In genomic region chr10:78972947-78973900, GRCh38 we compare ENCODE assay signal across 8 cellular contexts.
DNase-seq lines count a peak whose midpoint lies in the region; ATAC-seq and TF ChIP-seq lines count a peak whose summit lies in the region.

No MANE protein-coding gene starts in this region.

- ATAC-seq in GM18505 (IDR thresholded peaks at IDR 0.05; ENCODE audit: unreplicated experiment) (peak; percentile 80), HG02943 (IDR thresholded peaks at IDR 0.05; ENCODE audit: low read depth, unreplicated experiment) (peak; percentile 85)

- TF ChIP-seq CTCF in uterus (IDR thresholded peaks at IDR 0.05), result no peak

- H3K36me3 ChIP-seq in rectal smooth muscle tissue (ENCODE audit: control insufficient read depth, insufficient read depth, low read length), result no peaks in the 10 kb centered on the region
- H3K36me3 ChIP-seq in uterus, result no peaks in the 10 kb centered on the region

- no peaks in the 10 kb centered on the region for H3K9me3 ChIP-seq in uterus

- H3K27me3 ChIP-seq in rectal smooth muscle tissue (ENCODE audit: control insufficient read depth, insufficient read depth, low read length), result no peaks in the 10 kb centered on the region
- H3K27me3 ChIP-seq in uterus, result no peaks in the 10 kb centered on the region

- peaks cover 18% of the 10 kb centered on the region for H3K4me1 ChIP-seq in rectal smooth muscle tissue (ENCODE audit: control insufficient read depth, insufficient read depth, low read length)
- peaks cover 14 to 18% of the 10 kb centered on the region in 2 donors for H3K4me1 ChIP-seq in uterus

- H3K4me3 ChIP-seq in rectal smooth muscle tissue (ENCODE audit: low read length) (peak overlapping the region; percentile 55), uterus (peak overlapping the region; percentile 39 to 42)

- H3K27ac ChIP-seq in rectal smooth muscle tissue (ENCODE audit: low read depth, low read length) (peak overlapping the region; percentile 96), uterus (peak overlapping the region; percentile 95 to 97)

- DNase-seq in NCI-H1694 treated with DMSO at 0.1 percent for 48 hours (lab: John Stamatoyannopoulos, UW) (peak; percentile 84), T-helper 22 cell (ENCODE audit: low read depth) (peak; percentile 43), astrocyte of the hippocampus (ENCODE audit: low read depth, low spot score) (peak; percentile 97), hepatic stellate cell (ENCODE audit: low spot score) (peak; percentile 96), uterus (peak; percentile 80 to 87)

- H3K9ac ChIP-seq in rectal smooth muscle tissue (ENCODE audit: low read length), result peak overlapping the region; percentile 58

- TF ChIP-seq POLR2A in GM18505 (IDR thresholded peaks at IDR 0.05; ENCODE audit: borderline replicate concordance, extremely low read depth, insufficient read depth, insufficient read length) (no peak), uterus (IDR thresholded peaks at IDR 0.05) (peak in 1 of 2 donors; percentile 44)

- intact Hi-C loops in uterus (cut with DNase I; ENCODE audit: low total_unique reads), result loop anchor here (5.0 kb wide), 1 partner anchor 671 kb away; no protein-coding TSS in a partner anchor

Comparison
In these comparisons a context has a peak if more than half of its experiments do, and no peak if none do; other contexts are left out.
1. Peak in every context shown above with its lines: DNase-seq, ATAC-seq, H3K4me3 ChIP-seq and H3K27ac ChIP-seq.
2. DNase-seq: peak in every context shown above with its lines; median percentile 97 in astrocyte of the hippocampus; 96 in hepatic stellate cell; 84 in NCI-H1694 treated with DMSO at 0.1 percent for 48 hours; 84 in uterus; 43 in T-helper 22 cell.